In genomic region chr5:126599971-126600630, GRCh38 we compare ENCODE assay signal across 8 cellular contexts. TPM values are rescaled to one million over a fixed set of nuclear protein-coding genes. Genes with fewer than 3 reads are reported as not detected.
DNase-seq lines count a peak whose midpoint lies in the region; ATAC-seq and TF ChIP-seq lines count a peak whose summit lies in the region.
"Not testable (repeated sequence)": the region's sequence is repeated elsewhere in the genome, so short reads cannot be mapped to it uniquely, and the experiment has no call there.

No MANE protein-coding gene starts in this region.

- peak overlapping the region; percentile 100 for H2AFZ ChIP-seq in IMR-90 (replicated peaks; ENCODE audit: low read length, poor library complexity)
- H2AFZ ChIP-seq in SU-DHL-6 (ENCODE audit: low read depth, low read length, severe bottlenecking): peak overlapping the region; percentile 96
- H2AFZ ChIP-seq in neural progenitor cell (replicated peaks): peak overlapping the region; percentile 98

- WGBS in IMR-90 (ENCODE audit: extremely low coverage in 2 of 2, insufficient read length in 1 of 2), 2 experiments: 86% methylated on average over 3 of the region's 15 CpGs; no CpG with 5 or more reads in 1 of the 2 experiments
- WGBS in adrenal gland, 4 donors: 57 to 67% (median 62%) methylated on average over 15 of the region's 15 CpGs

- H4K5ac ChIP-seq in IMR-90 (ENCODE audit: low read depth, low read length): peak overlapping the region; percentile 96

- H2BK20ac ChIP-seq in IMR-90 (ENCODE audit: low read depth, low read length): peak overlapping the region; percentile 76; the same call in 1 of the 2 replicates

- H4K8ac ChIP-seq in IMR-90 (ENCODE audit: low read depth in 2 of 2, low read length in 2 of 2): peak overlapping the region; percentile 91 to 99

- H2BK15ac ChIP-seq in IMR-90 (ENCODE audit: low read depth, low read length): peak overlapping the region; percentile 69; the same call in 2 of the 3 replicates

- not testable (repeated sequence) for H3K9me3 ChIP-seq in IMR-90 (ENCODE audit: control insufficient read depth, insufficient read depth, low read length); SU-DHL-6 (ENCODE audit: insufficient read depth, low read length); adrenal gland (replicated peaks in 1 of 3); neural progenitor cell (ENCODE audit: low read depth); subcutaneous abdominal adipose tissue (ENCODE audit: control insufficient read depth in 5 of 5, low read length in 5 of 5)

- H3K27me3 Mint-ChIP-seq in neural progenitor cell (ENCODE audit: insufficient read depth, low read depth): not testable (repeated sequence)

- H3K4ac ChIP-seq in IMR-90 (ENCODE audit: low read depth, low read length): peak overlapping the region; percentile 89

- not testable (repeated sequence) for H3K9me3 Mint-ChIP-seq in neural progenitor cell

- peak overlapping the region; percentile 25 for H2BK5ac ChIP-seq in IMR-90 (ENCODE audit: low read depth, low read length, poor library complexity, severe bottlenecking)

- H2BK120ac ChIP-seq in IMR-90 (ENCODE audit: low read depth, low read length): peak overlapping the region; percentile 78

- H3K14ac ChIP-seq in IMR-90 (replicated peaks; ENCODE audit: low read depth, low read length): peak overlapping the region; percentile 96

- H3K4me3 Mint-ChIP-seq in neural progenitor cell: peak overlapping the region; percentile 99

- TF ChIP-seq POLR2A in IMR-90 (IDR thresholded peaks at IDR 0.05; ENCODE audit: low read depth, low read length); adrenal gland (IDR thresholded peaks at IDR 0.05): not testable (repeated sequence)

- H4K20me1 ChIP-seq in IMR-90 (ENCODE audit: insufficient read depth, low read length); SU-DHL-6 (ENCODE audit: low read depth, low read length): not testable (repeated sequence)
- peaks cover 28% of the 10 kb centered on the region for H4K20me1 ChIP-seq in neural progenitor cell (ENCODE audit: low read depth)

- H3K36me3 ChIP-seq in IMR-90 (ENCODE audit: control insufficient read depth, insufficient read depth, low read length); SU-DHL-6 (ENCODE audit: low read length); kidney epithelial cell (ENCODE audit: control insufficient read depth, insufficient read depth, low read length); neural progenitor cell: not testable (repeated sequence)
- peaks cover 0 to 17% of the 10 kb centered on the region in 2 donors for H3K36me3 ChIP-seq in adrenal gland (replicated peaks in 1 of 2)
- H3K36me3 ChIP-seq in subcutaneous abdominal adipose tissue (ENCODE audit: control insufficient read depth in 5 of 5, insufficient read depth in 5 of 5, low read length in 5 of 5): peaks cover 5 to 19% (median 14%) of the 10 kb centered on the region in 5 donors

- not testable (repeated sequence) for H3K56ac ChIP-seq in IMR-90 (ENCODE audit: extremely low read depth, insufficient read depth, low read length)

- peak overlapping the region; percentile 75 for H3K27ac Mint-ChIP-seq in neural progenitor cell

- dilution Hi-C loops in IMR-90 (cut with HindIII; ENCODE audit: low sequenced_read_pairs, unreplicated experiment): not testable (repeated sequence)

- intact Hi-C loops in IMR-90 (cut with micrococcal nuclease): loop anchor here (2.0 to 5.0 kb wide), 2 partner anchors 177 to 203 kb away; partner anchors contain the start of gene LMNB1
- intact Hi-C loops in adrenal gland (cut with DNase I): loop anchor here (5.0 to 10.0 kb wide), 2 partner anchors 55 to 253 kb away; no protein-coding TSS in a partner anchor

- peaks cover 8 to 22% of the 10 kb centered on the region in 2 experiments; a peak in 3 of 4 replicates for H3K79me1 ChIP-seq in IMR-90 (ENCODE audit: low read depth in 1 of 2, low read length in 2 of 2)

- peak overlapping the region; percentile 91 for H3K23ac ChIP-seq in IMR-90 (ENCODE audit: low read depth, low read length)

- in situ Hi-C loops in IMR-90 (cut with MboI; ENCODE audit: low sequenced_read_pairs): not testable (repeated sequence)

- not testable (repeated sequence) for H3K9me2 ChIP-seq in SU-DHL-6 (replicated peaks; ENCODE audit: insufficient read depth, low read length)

- H3F3A ChIP-seq in SU-DHL-6 (ENCODE audit: insufficient read depth); neural progenitor cell (ENCODE audit: low read depth): not testable (repeated sequence)

- BruUV-seq in IMR-90 (replicated peaks; lab: Mats Ljungman, UMichigan): not testable (repeated sequence)

- H3K18ac ChIP-seq in IMR-90 (ENCODE audit: low read depth, low read length): peak overlapping the region; percentile 72; the same call in 1 of the 2 replicates

- peaks cover 12% of the 10 kb centered on the region for H3K36me3 Mint-ChIP-seq in neural progenitor cell

- not testable (repeated sequence) for TF ChIP-seq CTCF in C4-2B (conservative IDR thresholded peaks at IDR 0.05); IMR-90 (conservative IDR thresholded peaks at IDR 0.05; ENCODE audit: low read depth, low read length); SU-DHL-6 (IDR thresholded peaks at IDR 0.05; ENCODE audit: insufficient read depth, low read length, poor library complexity, severe bottlenecking); adrenal gland (IDR thresholded peaks at IDR 0.05); kidney epithelial cell (IDR thresholded peaks at IDR 0.05; ENCODE audit: insufficient read depth, low read length, poor library complexity, severe bottlenecking); neural progenitor cell (IDR thresholded peaks at IDR 0.05)

- not testable (repeated sequence) for H3K27me3 ChIP-seq in IMR-90 (ENCODE audit: control insufficient read depth, insufficient read depth, low read length); SU-DHL-6 (ENCODE audit: low read length); adrenal gland; kidney epithelial cell (ENCODE audit: control insufficient read depth, insufficient read depth, low read length); neural progenitor cell; subcutaneous abdominal adipose tissue (ENCODE audit: control insufficient read depth in 5 of 5, insufficient read depth in 4 of 5, low read length in 5 of 5)

- not testable (repeated sequence) for H2AK5ac ChIP-seq in IMR-90 (ENCODE audit: low read depth, low read length)

- H3K4me1 Mint-ChIP-seq in neural progenitor cell: peaks cover 23% of the 10 kb centered on the region

- DNase-seq in IMR-90; kidney epithelial cell (ENCODE audit: low read depth); neural progenitor cell (ENCODE audit: low spot score): not testable (repeated sequence)
- peak in 4 of 7 donors; percentile 14 to 35 (median 22) for DNase-seq in adrenal gland
- DNase-seq in epithelial cell of prostate (ENCODE audit: low read depth, low spot score): peak; percentile 45

- H3K79me2 ChIP-seq in SU-DHL-6 (ENCODE audit: insufficient read depth, low read length) (peaks cover 41% of the 10 kb centered on the region), neural progenitor cell (ENCODE audit: low read depth) (peaks cover 44% of the 10 kb centered on the region)

- CTCF ChIA-PET in IMR-90 (lab: Yijun Ruan, JAX): interaction anchor here (1.0 to 1.6 kb wide), 2 partner anchors 21 to 258 kb away, joined by 4 to 5 read pairs; no protein-coding TSS in a partner anchor

- TF ChIP-seq RAD21 in IMR-90 (IDR thresholded peaks at IDR 0.05; ENCODE audit: low read length): not testable (repeated sequence)

- H3K9me1 ChIP-seq in IMR-90 (ENCODE audit: insufficient read depth, low read length): not testable (repeated sequence)

- peak overlapping the region; percentile 12 for H2AK9ac ChIP-seq in IMR-90 (replicated peaks; ENCODE audit: low read depth, low read length, poor library complexity)

- H4K91ac ChIP-seq in IMR-90 (ENCODE audit: insufficient read depth, low read depth, low read length): peak overlapping the region; percentile 86

- ATAC-seq in IMR-90 (ENCODE audit: low read depth): peak; percentile 30

- POLR2A ChIA-PET in IMR-90 (lab: Charles Lee; ENCODE audit: unreplicated experiment): not testable (repeated sequence)

- peak overlapping the region; percentile 91 for H3K27ac ChIP-seq in C4-2B
- peak overlapping the region; percentile 78; the same call in 1 of the 2 replicates for H3K27ac ChIP-seq in IMR-90 (ENCODE audit: insufficient read depth, low read length)
- not testable (repeated sequence) for H3K27ac ChIP-seq in SU-DHL-6 (ENCODE audit: low read depth, low read length); neural progenitor cell
- peak overlapping the region in 3 of 5 donors; percentile 14 to 90 (median 89) for H3K27ac ChIP-seq in adrenal gland
- H3K27ac ChIP-seq in epithelial cell of prostate: peak overlapping the region; percentile 97
- H3K27ac ChIP-seq in subcutaneous abdominal adipose tissue (ENCODE audit: low read depth, low read length): peak overlapping the region; percentile 79

- H3K4me1 ChIP-seq in IMR-90 (ENCODE audit: control insufficient read depth, insufficient read depth, low read length): not testable (repeated sequence)
- H3K4me1 ChIP-seq in adrenal gland (replicated peaks in 1 of 2) (peaks cover 8 to 23% of the 10 kb centered on the region in 2 donors), neural progenitor cell (peaks cover 10% of the 10 kb centered on the region), subcutaneous abdominal adipose tissue (ENCODE audit: control insufficient read depth in 5 of 5, insufficient read depth in 5 of 5, low read length in 5 of 5) (peaks cover 2 to 25% (median 23%) of the 10 kb centered on the region in 5 donors)

- H3K4me2 ChIP-seq in IMR-90 (ENCODE audit: low read depth, low read length) (peak overlapping the region; percentile 73), SU-DHL-6 (ENCODE audit: low read depth, low read length, poor library complexity, severe bottlenecking) (peak overlapping the region; percentile 67), neural progenitor cell (peak overlapping the region; percentile 89)

- H3K4me3 ChIP-seq in IMR-90 (ENCODE audit: insufficient read depth, low read depth, low read length) (0 out of 2 replicates have a peak overlapping the region, but pooled peaks have one; percentile 3), SU-DHL-6 (ENCODE audit: insufficient read depth, low read length, poor library complexity, severe bottlenecking) (peak overlapping the region; percentile 96), adrenal gland (peak overlapping the region in 1 of 4 donors; percentile 97), kidney epithelial cell (ENCODE audit: low read depth, low read length) (peak overlapping the region; percentile 3), neural progenitor cell (peak overlapping the region; percentile 83), subcutaneous abdominal adipose tissue (ENCODE audit: low read depth in 1 of 5, low read length in 5 of 5) (peak overlapping the region; percentile 69 to 100 (median 97))

- peak overlapping the region; percentile 55; the same call in 1 of the 2 replicates for H3K9ac ChIP-seq in IMR-90 (ENCODE audit: low read depth, low read length)
- peak overlapping the region; percentile 92; the same call in 1 of the 2 replicates for H3K9ac ChIP-seq in SU-DHL-6 (ENCODE audit: low read length)
- H3K9ac ChIP-seq in neural progenitor cell: peak overlapping the region; percentile 18
- H3K9ac ChIP-seq in subcutaneous abdominal adipose tissue (ENCODE audit: low read length in 5 of 5): peak overlapping the region in 1 of 5 donors; percentile 54

RNA-seq across cellular contexts. Expression of gene PHAX, which starts 0.6 kb away (rescaled TPM):
- total RNA-seq in IMR-90 (2012; rRNA removed): 46.4 and 104 TPM in 2 replicates
- polyA plus RNA-seq in IMR-90 (2012; rRNA removed): 25.7 and 32.5 TPM in 2 replicates
- polyA plus RNA-seq in IMR-90 (2012; cell fraction: cytosol; rRNA removed): 7.7 and 10.6 TPM in 2 replicates
- 1.8 and 4.3 TPM in 2 replicates for polyA plus RNA-seq in IMR-90 (2012; cell fraction: nucleus; rRNA removed; ENCODE audit: low replicate concordance)
- 10 to 100 TPM; 23.4 to 56.5 (median 38.0) TPM for total RNA-seq in adrenal gland
- 10 to 100 TPM; 10.8 to 88.2 (median 15.6) TPM for polyA plus RNA-seq in adrenal gland
- total RNA-seq in kidney epithelial cell: 47.4 and 54.2 TPM in 2 replicates
- 54.5 and 86.8 TPM in 2 replicates for total RNA-seq in neural progenitor cell (ENCODE audit: low replicate concordance)

RNA-seq across cellular contexts. Expression of gene ALDH7A1, which starts 5.1 kb away (rescaled TPM):
- total RNA-seq in IMR-90 (2012; rRNA removed) (40.9 and 43.9 TPM in 2 replicates), adrenal gland (100 to 1,000 TPM in 1 of 8 donors, 10 to 100 TPM in 7; 37.5 to 112 (median 59.8) TPM), kidney epithelial cell (27.0 and 35.2 TPM in 2 replicates), neural progenitor cell (ENCODE audit: low replicate concordance) (112 and 128 TPM in 2 replicates)
- polyA plus RNA-seq in IMR-90 (2012; rRNA removed) (54.9 and 62.2 TPM in 2 replicates), adrenal gland (100 to 1,000 TPM in 1 of 3 donors, 10 to 100 TPM in 2; 68.1 to 110 (median 91.7) TPM)
- 20.6 and 38.1 TPM in 2 replicates for polyA plus RNA-seq in IMR-90 (2012; cell fraction: cytosol; rRNA removed)
- 5.9 and 36.0 TPM in 2 replicates for polyA plus RNA-seq in IMR-90 (2012; cell fraction: nucleus; rRNA removed; ENCODE audit: low replicate concordance)
